Comparison of ENCODE assay signal across 25 cellular contexts in genomic region chr22:24964441-24964840, GRCh38. TPM values are rescaled to one million over a fixed set of nuclear protein-coding genes. Genes with fewer than 3 reads are reported as not detected.
"Had no signal": no experiment of that assay in that cellular context is flagged by ENCODE, and none has a peak within 500 bp of the region (broad histone marks: within the 10 kb centered on the region; RNA-seq: fewer than 3 reads in every experiment).

No MANE protein-coding gene starts in this region.

- H3K36me3 ChIP-seq: neutrophil, pancreas, spleen had no signal

- DNase-seq: activated CD4-positive, alpha-beta T cell treated with anti-CD3 and anti-CD28 coated beads, Interleukin-2, amount 10 ng/mL, durations not matched to agents 24 days and 14 days; activated CD8-positive, alpha-beta T cell treated with anti-CD3 and anti-CD28 coated beads for 36 hours; activated naive CD4-positive, alpha-beta T cell treated with anti-CD3 and anti-CD28 coated beads, Interleukin-2, amount 10 ng/mL, durations not matched to agents 7 days and 5 days; activated T-cell treated with anti-CD3 and anti-CD28 coated beads, Interleukin-2, amount 50 U/mL, for 1 hour; caudate nucleus; effector memory CD8-positive, alpha-beta T cell; foreskin keratinocyte; left ventricle myocardium superior; mesenchymal stem cell; naive thymus-derived CD8-positive, alpha-beta T cell; pancreas; spleen; stimulated activated CD4-positive, alpha-beta T cell treated with anti-CD3 and anti-CD28 coated beads, Interleukin-4, amount 100 ng/mL, for 4 hours; T-helper 1 cell; T-helper 9 cell; testis had no signal

- H3K27ac ChIP-seq: foreskin keratinocyte, neutrophil, pancreas, spleen had no signal

- H3K9me3 ChIP-seq: neutrophil, pancreas, spleen, testis had no signal

- FAIRE-seq: pancreas had no signal

- H3K27me3 ChIP-seq: foreskin keratinocyte, neutrophil, pancreas, spleen, testis had no signal

- H3K4me3 ChIP-seq: pancreas, spleen, testis had no signal

- ATAC-seq: activated CD8-positive, alpha-beta T cell treated with anti-CD3 and anti-CD28 coated beads for 36 hours; activated T-helper 17 cell treated with anti-CD3 and anti-CD28 coated beads, Interleukin-2, amount 50 U/mL, for 72 hours; effector memory CD8-positive, alpha-beta T cell; foreskin keratinocyte; left ventricle myocardium superior; naive thymus-derived CD8-positive, alpha-beta T cell; pancreas; stimulated activated memory B cell treated with anti-CD40 and anti-IgM and Interleukin-4, amounts not matched to agents 10 μg/mL and 1 μg/mL and 100 μg/mL, for 72 hours had no signal

RNA-seq across cellular contexts. Expression of gene LHFPL7, which starts 17.9 kb away (rescaled TPM):
- total RNA-seq: activated CD4-positive, alpha-beta T cell treated with anti-CD3 and anti-CD28 coated beads, Interleukin-2, amount 10 ng/mL, durations not matched to agents 24 days and 14 days; activated CD8-positive, alpha-beta T cell treated with anti-CD3 and anti-CD28 coated beads for 36 hours; activated T-helper 17 cell treated with anti-CD3 and anti-CD28 coated beads, Interleukin-2, amount 50 U/mL, for 72 hours; dermis microvascular lymphatic vessel endothelial cell; epithelial cell of proximal tubule; fibroblast of lung; foreskin keratinocyte; kidney epithelial cell; left ventricle myocardium superior; mucosa of gallbladder; naive thymus-derived CD8-positive, alpha-beta T cell; pancreas; spleen; testis; ureter had no signal
- polyA plus RNA-seq: fibroblast of lung; foreskin keratinocyte; naive thymus-derived CD8-positive, alpha-beta T cell; pancreas; spleen had no signal
